ENCODE assay signal across 8 cellular contexts in the genomic region with DNA sequence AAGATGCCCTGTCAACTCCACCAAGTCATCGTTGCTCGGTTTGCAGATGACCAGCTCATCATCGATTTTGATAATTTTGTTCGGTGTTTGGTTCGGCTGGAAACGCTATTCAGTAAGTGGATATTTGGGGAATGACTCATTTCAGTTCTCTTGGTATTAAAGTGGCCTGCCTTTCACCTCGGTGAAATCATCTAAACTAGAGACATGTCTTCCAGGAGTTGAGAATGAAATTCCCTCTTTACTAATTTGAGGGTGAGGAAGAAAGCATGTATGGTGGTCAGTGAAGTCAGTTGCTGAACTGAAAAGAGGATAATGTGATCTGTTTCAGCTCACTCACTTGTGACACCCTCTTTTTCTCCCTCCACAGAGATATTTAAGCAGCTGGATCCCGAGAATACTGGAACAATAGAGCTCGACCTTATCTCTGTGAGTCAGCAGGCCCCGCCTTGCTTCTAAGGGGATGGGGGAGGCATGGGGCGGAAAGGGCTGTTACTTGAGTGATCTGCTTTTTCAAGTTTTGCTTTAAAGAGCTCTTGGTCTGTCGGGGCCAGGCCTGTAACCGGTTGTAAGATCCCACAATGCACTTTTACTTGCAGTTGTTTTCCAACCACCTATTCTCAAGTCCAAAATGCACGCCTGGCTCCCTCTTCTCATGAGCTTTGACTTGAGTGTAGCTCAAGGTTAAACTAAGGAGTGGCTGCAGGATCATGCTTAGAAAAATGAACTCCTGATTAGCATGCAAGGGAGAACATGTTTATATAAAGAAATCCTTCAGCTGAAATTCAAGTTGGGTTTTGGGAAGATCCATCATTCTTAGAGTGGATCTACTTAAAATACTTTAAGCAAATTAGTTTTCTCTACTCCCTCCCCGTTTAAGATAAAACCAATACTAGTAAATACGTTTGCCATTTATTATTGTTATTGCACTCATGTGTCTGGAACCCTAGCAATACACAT. TPM values are rescaled to one million over a fixed set of nuclear protein-coding genes. Genes with fewer than 3 reads are reported as not detected.
A peak's percentile ranks its signal among the peaks of the same experiment; 100 is the strongest.
DNase-seq lines count a peak whose midpoint lies in the region; ATAC-seq and TF ChIP-seq lines count a peak whose summit lies in the region.

No MANE protein-coding gene starts in this region.

- H3K9ac ChIP-seq in NT2/D1 (ENCODE audit: insufficient read length, low read depth) (no peak overlapping the region), colonic mucosa (ENCODE audit: low read depth in 2 of 2, low read length in 2 of 2) (peak overlapping the region in 1 of 2 donors; percentile 47)

- TF ChIP-seq CTCF in colonic mucosa (IDR thresholded peaks at IDR 0.05) (no peak), type B pancreatic cell (conservative IDR thresholded peaks at IDR 0.05) (no peak)

- ATAC-seq in GM21529 (IDR thresholded peaks at IDR 0.05; ENCODE audit: unreplicated experiment) (peak; percentile 69), HG02938 (IDR thresholded peaks at IDR 0.05; ENCODE audit: unreplicated experiment) (no peak), HG03196 (IDR thresholded peaks at IDR 0.05; ENCODE audit: unreplicated experiment) (no peak)

- H3K36me3 Mint-ChIP-seq in type B pancreatic cell, result peaks cover 45% of the 10 kb centered on the region

- H3K27me3 Mint-ChIP-seq in type B pancreatic cell, result no peaks in the 10 kb centered on the region

- H3K27me3 ChIP-seq in NT2/D1 (ENCODE audit: insufficient read depth, insufficient read length) (no peaks in the 10 kb centered on the region), colonic mucosa (no peaks in the 10 kb centered on the region)

- H3K27ac ChIP-seq in colonic mucosa, result peak overlapping the region; percentile 7

- peak overlapping the region; percentile 32 for H3K4me3 Mint-ChIP-seq in type B pancreatic cell

- intact Hi-C loops in colonic mucosa (cut with DNase I), result no loop called here

- H3K4me3 ChIP-seq in NT2/D1 (ENCODE audit: insufficient read length, low read depth), result no peak overlapping the region
- no peak overlapping the region for H3K4me3 ChIP-seq in colonic mucosa

- H3K4me1 Mint-ChIP-seq in type B pancreatic cell (ENCODE audit: unreplicated experiment), result peaks cover 27% of the 10 kb centered on the region

- H3K9me3 ChIP-seq in NT2/D1 (ENCODE audit: insufficient read depth, low read length), result no peaks in the 10 kb centered on the region
- H3K9me3 ChIP-seq in colonic mucosa, result no peaks in the 10 kb centered on the region

- no peaks in the 10 kb centered on the region for H3K9me3 Mint-ChIP-seq in type B pancreatic cell

- peak; percentile 59 for DNase-seq in NT2/D1 (ENCODE audit: low read depth, low spot score)
- DNase-seq in colonic mucosa, result peak; percentile 53
- DNase-seq in lung microvascular endothelial cell (ENCODE audit: low read depth in 2 of 2), result peak; percentile 25 to 96
- DNase-seq in type B pancreatic cell (ENCODE audit: extremely low spot score, unreplicated experiment), result no peak
- no peak for DNase-seq in COR-L47 (lab: John Stamatoyannopoulos, UW)

- peak overlapping the region; percentile 97 for H3K27ac Mint-ChIP-seq in type B pancreatic cell

- H3K36me3 ChIP-seq in NT2/D1 (ENCODE audit: insufficient read depth, insufficient read length, low read length) (peaks cover 77% of the 10 kb centered on the region), colonic mucosa (peaks cover 22% of the 10 kb centered on the region)

- H3K4me1 ChIP-seq in NT2/D1 (ENCODE audit: insufficient read depth, insufficient read length) (peaks cover 10% of the 10 kb centered on the region), colonic mucosa (no peaks in the 10 kb centered on the region)

RNA-seq across cellular contexts. Expression of a gene that starts 59.8 kb away (rescaled TPM):
- total RNA-seq in colonic mucosa, result 100 to 1,000 TPM; 197 to 323 TPM
- total RNA-seq in lung microvascular endothelial cell, result 138 and 217 TPM in 2 replicates
- 111 and 120 TPM in 2 replicates for total RNA-seq in type B pancreatic cell (ENCODE audit: low replicate concordance)

Comparison
In these comparisons a context has a peak if more than half of its experiments do, and no peak if none do; other contexts are left out.
1. DNase-seq: peak in NT2/D1 (single experiment), colonic mucosa (single experiment) and lung microvascular endothelial cell (2 of 2); none in type B pancreatic cell (single experiment) and COR-L47 (single experiment).